In the genomic region with DNA sequence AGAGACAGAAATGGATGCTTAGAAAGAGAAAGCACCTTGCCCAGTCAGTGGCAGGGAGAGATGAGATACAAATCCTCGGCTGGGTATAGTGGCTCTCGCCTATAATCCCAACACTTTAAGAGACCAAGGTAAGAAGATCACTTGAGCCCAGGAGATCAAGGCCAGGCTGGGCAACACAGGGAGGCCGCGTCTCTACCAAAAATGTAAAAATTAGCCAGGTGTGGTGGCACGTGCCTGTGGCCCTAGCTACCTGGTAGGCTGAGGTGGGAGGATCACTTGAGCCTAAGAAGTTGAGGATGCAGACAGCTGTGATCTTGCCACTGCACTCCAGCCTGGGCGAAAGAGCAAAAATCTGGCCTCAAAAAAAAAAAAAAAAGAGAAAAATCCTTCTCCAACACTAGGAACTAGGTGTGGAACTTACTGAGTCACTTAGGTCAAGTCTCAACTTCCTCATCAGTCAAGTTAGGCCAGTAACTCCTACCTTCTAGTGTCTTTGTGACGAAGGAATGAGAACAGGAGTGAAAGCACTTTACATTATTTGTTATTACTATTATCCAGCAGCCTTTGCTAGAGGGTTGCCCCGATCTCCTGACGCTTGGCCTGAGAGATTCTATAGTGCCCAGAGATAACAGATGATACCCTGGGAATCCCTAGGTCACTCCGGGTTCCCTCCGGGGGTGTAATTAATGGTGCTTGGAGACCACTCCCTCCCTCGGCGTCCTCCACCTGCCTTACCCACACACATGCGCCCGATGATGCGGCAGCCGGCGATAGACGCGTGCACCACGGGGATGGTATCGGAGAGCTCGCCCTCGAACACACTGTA, we compare ENCODE assay signal across 9 cellular contexts. TPM values are rescaled to one million over a fixed set of nuclear protein-coding genes. Genes with fewer than 3 reads are reported as not detected.
DNase-seq lines count a peak whose midpoint lies in the region; ATAC-seq and TF ChIP-seq lines count a peak whose summit lies in the region.
"Had no signal": no experiment of that assay in that cellular context is flagged by ENCODE, and none has a peak within 500 bp of the region (broad histone marks: within the 10 kb centered on the region; RNA-seq: fewer than 3 reads in every experiment).

No MANE protein-coding gene starts in this region.

- H3K27ac ChIP-seq in BLaER1 treated with 17β-estradiol and CSF1 and Interleukin-3, amounts not matched to agents 10 nM and 100 nM: peak overlapping the region; percentile 75 to 92 (median 86)
- H3K27ac ChIP-seq in right cardiac atrium (ENCODE audit: low read length) (peak overlapping the region; percentile 73), smooth muscle cell (ENCODE audit: low read depth) (peak overlapping the region; percentile 57)

- CTCF ChIA-PET in activated B cell treated with CpG ODN at 0.5 μM for 24 hours (lab: Charles Lee): no interaction called here

- DNase-seq in activated B cell treated with CpG ODN at 0.5 μM for 24 hours: no peak
- no peak for DNase-seq in right cardiac atrium
- DNase-seq in smooth muscle cell (lab: John Stamatoyannopoulos, UW; ENCODE audit: unreplicated experiment): no peak
- DNase-seq in HuH-7.5 (ENCODE audit: low spot score): no peak
- DNase-seq in NCI-H2029 treated with DMSO at 0.1 percent for 48 hours (lab: John Stamatoyannopoulos, UW): no peak
- no peak for DNase-seq in activated CD4-positive, alpha-beta T cell treated with anti-CD3 and anti-CD28 coated beads, Interleukin-2, amount 50 U/mL, for 1 hour

- peaks cover 14 to 38% (median 19%) of the 10 kb centered on the region in 10 experiments for H3K4me1 ChIP-seq in BLaER1 treated with 17β-estradiol and CSF1 and Interleukin-3, amounts not matched to agents 10 nM and 100 nM
- peaks cover 2% of the 10 kb centered on the region for H3K4me1 ChIP-seq in right cardiac atrium (ENCODE audit: control insufficient read depth, insufficient read depth, low read length)
- H3K4me1 ChIP-seq in smooth muscle cell (ENCODE audit: low read depth): peaks cover 8% of the 10 kb centered on the region

- no peaks in the 10 kb centered on the region for H3K9me3 ChIP-seq in BLaER1 treated with 17β-estradiol and CSF1 and Interleukin-3, amounts not matched to agents 10 nM and 100 nM (replicated peaks in 1 of 11)
- no peaks in the 10 kb centered on the region for H3K9me3 ChIP-seq in right cardiac atrium (ENCODE audit: control insufficient read depth, low read length)
- no peaks in the 10 kb centered on the region for H3K9me3 ChIP-seq in smooth muscle cell (replicated peaks; ENCODE audit: low read depth)

- peak overlapping the region; percentile 90 for H3K4me3 Mint-ChIP-seq in activated B cell treated with CpG ODN at 0.5 μM for 24 hours

- peak overlapping the region; percentile 86 to 99 (median 96) for H3K4me2 ChIP-seq in BLaER1 treated with 17β-estradiol and CSF1 and Interleukin-3, amounts not matched to agents 10 nM and 100 nM
- H3K4me2 ChIP-seq in smooth muscle cell: peak overlapping the region; percentile 87

- H3K9ac ChIP-seq in BLaER1 treated with 17β-estradiol and CSF1 and Interleukin-3, amounts not matched to agents 10 nM and 100 nM: peak overlapping the region; percentile 86 to 96 (median 93)
- H3K9ac ChIP-seq in smooth muscle cell (ENCODE audit: low read depth): peak overlapping the region; percentile 73

- H3K79me2 ChIP-seq in smooth muscle cell (ENCODE audit: low read depth): peaks cover 34% of the 10 kb centered on the region

- no peak for TF ChIP-seq CTCF in activated B cell treated with CpG ODN at 0.5 μM for 24 hours (IDR thresholded peaks at IDR 0.05)
- TF ChIP-seq CTCF in smooth muscle cell (IDR thresholded peaks at IDR 0.05; ENCODE audit: borderline replicate concordance, insufficient read depth, poor library complexity, severe bottlenecking): no peak

- no peaks in the 10 kb centered on the region for H3K27me3 ChIP-seq in BLaER1 treated with 17β-estradiol and CSF1 and Interleukin-3, amounts not matched to agents 10 nM and 100 nM
- no peaks in the 10 kb centered on the region for H3K27me3 ChIP-seq in right cardiac atrium (ENCODE audit: control insufficient read depth, insufficient read depth)
- H3K27me3 ChIP-seq in smooth muscle cell (ENCODE audit: low read depth): no peaks in the 10 kb centered on the region

- H3K27ac Mint-ChIP-seq in activated B cell treated with CpG ODN at 0.5 μM for 24 hours: peak overlapping the region; percentile 81

- POLR2A ChIA-PET in activated B cell treated with CpG ODN at 0.5 μM for 24 hours (lab: Charles Lee): interaction anchor here (0.6 to 1.6 kb wide), 14 partner anchors 8 to 868 kb away, joined by 3 to 9 read pairs (median 4); partner anchors contain the start of genes GSS, MYH7B, RBM39 and TRPC4AP

- no peaks in the 10 kb centered on the region for H3K9me3 Mint-ChIP-seq in activated B cell treated with CpG ODN at 0.5 μM for 24 hours

- H3K4me3 ChIP-seq in BLaER1 treated with 17β-estradiol and CSF1 and Interleukin-3, amounts not matched to agents 10 nM and 100 nM: peak overlapping the region; percentile 74 to 99 (median 94)
- H3K4me3 ChIP-seq in right cardiac atrium (ENCODE audit: low read length) (peak overlapping the region; percentile 92), smooth muscle cell (peak overlapping the region; percentile 64)

- H3K36me3 Mint-ChIP-seq in activated B cell treated with CpG ODN at 0.5 μM for 24 hours (ENCODE audit: low read depth): peaks cover 46% of the 10 kb centered on the region

- intact Hi-C loops in activated B cell treated with CpG ODN at 0.5 μM for 24 hours (cut with micrococcal nuclease) (loop anchor here (2.0 kb wide), 2 partner anchors 19 to 671 kb away; partner anchors contain the start of gene SCAND1), right cardiac atrium (cut with DNase I) (no loop called here)

- peaks cover 32% of the 10 kb centered on the region for H3K4me1 Mint-ChIP-seq in activated B cell treated with CpG ODN at 0.5 μM for 24 hours

- WGBS in right cardiac atrium: 22% methylated on average over 24 of the region's 24 CpGs
- 23% methylated on average over 24 of the region's 24 CpGs for WGBS in smooth muscle cell (ENCODE audit: low lambda C conversion rate)

- H3F3A ChIP-seq in smooth muscle cell (ENCODE audit: low read depth): peaks cover 20% of the 10 kb centered on the region

- H3K27me3 Mint-ChIP-seq in activated B cell treated with CpG ODN at 0.5 μM for 24 hours: no peaks in the 10 kb centered on the region

- peaks cover 0 to 55% (median 38%) of the 10 kb centered on the region in 11 experiments; a peak in 16 of 22 replicates for H4K20me1 ChIP-seq in BLaER1 treated with 17β-estradiol and CSF1 and Interleukin-3, amounts not matched to agents 10 nM and 100 nM
- peaks cover 13% of the 10 kb centered on the region for H4K20me1 ChIP-seq in smooth muscle cell (ENCODE audit: low read depth)

- peaks cover 34 to 49% (median 47%) of the 10 kb centered on the region in 11 experiments for H3K36me3 ChIP-seq in BLaER1 treated with 17β-estradiol and CSF1 and Interleukin-3, amounts not matched to agents 10 nM and 100 nM
- no peaks in the 10 kb centered on the region for H3K36me3 ChIP-seq in smooth muscle cell (ENCODE audit: low read depth)

- ATAC-seq in HG02571 (IDR thresholded peaks at IDR 0.05; ENCODE audit: unreplicated experiment): peak; percentile 29
- ATAC-seq in activated B cell treated with CpG ODN at 0.5 μM for 24 hours (ENCODE audit: low read depth): no peak
- ATAC-seq in right cardiac atrium: no peak

- H2AFZ ChIP-seq in smooth muscle cell (ENCODE audit: low read depth): no peak overlapping the region

RNA-seq across cellular contexts. Expression of gene EIF6, which starts 0.9 kb away (rescaled TPM):
- total RNA-seq in activated B cell treated with CpG ODN at 0.5 μM for 24 hours (137 and 148 TPM in 2 replicates), right cardiac atrium (10 to 100 TPM; 36.2 to 57.3 (median 41.4) TPM), smooth muscle cell (76.4 and 110 TPM in 2 replicates)
- polyA plus RNA-seq in right cardiac atrium (37.7 TPM), smooth muscle cell (179 and 251 TPM in 2 replicates)

RNA-seq across cellular contexts. Expression of gene MMP24OS, which starts 5.7 kb away (rescaled TPM):
- total RNA-seq in activated B cell treated with CpG ODN at 0.5 μM for 24 hours: 39.2 and 47.9 TPM in 2 replicates
- total RNA-seq in right cardiac atrium: 10 to 100 TPM; 45.1 to 65.0 (median 48.6) TPM
- 47.1 TPM for polyA plus RNA-seq in right cardiac atrium
- 14.3 and 22.7 TPM in 2 replicates for total RNA-seq in smooth muscle cell
- polyA plus RNA-seq in smooth muscle cell: 43.7 and 44.7 TPM in 2 replicates

RNA-seq across cellular contexts. Expression of gene FAM83C, which starts 8.6 kb away (rescaled TPM):
- not detected in 2 replicates for total RNA-seq in activated B cell treated with CpG ODN at 0.5 μM for 24 hours
- not detected for total RNA-seq in right cardiac atrium
- not detected for polyA plus RNA-seq in right cardiac atrium
- total RNA-seq in smooth muscle cell: 0.27 and 0.49 TPM in 2 replicates
- 0.05 TPM in 1 of 2 replicates, not detected in the other for polyA plus RNA-seq in smooth muscle cell
- total RNA-seq: pulmonary artery endothelial cell had no signal

RNA-seq across cellular contexts. Expression of gene MMP24, which starts 57.2 kb away (rescaled TPM):
- total RNA-seq in activated B cell treated with CpG ODN at 0.5 μM for 24 hours: not detected in 2 replicates
- under 1 TPM; 0.39 to 0.48 (median 0.44) TPM for total RNA-seq in right cardiac atrium
- polyA plus RNA-seq in right cardiac atrium: 0.27 TPM
- total RNA-seq in smooth muscle cell: 0.09 and 0.45 TPM in 2 replicates
- polyA plus RNA-seq in smooth muscle cell: 0.03 and 0.97 TPM in 2 replicates
